ENCODE assay signal across 1 cellular context in genomic region chr6:155414049-155414448, GRCh38.
TF ChIP-seq lines count a peak whose summit lies in the region.

No MANE protein-coding gene starts in this region.

TF ChIP-seq in HepG2, 621 proteins besides CTCF, POLR2A, EP300 and RAD21 (continued from another document):
- TF ChIP-seq GRHL1 (CRISPR knock-in tag; conservative IDR thresholded peaks at IDR 0.05) = no peak
- TF ChIP-seq SMYD3 (CRISPR knock-in tag; IDR thresholded peaks at IDR 0.05) = 0 out of 2 replicates have a peak, but pooled peaks have one; percentile 44
- no peak for TF ChIP-seq ZNF512 (CRISPR knock-in tag; IDR thresholded peaks at IDR 0.05)
- no peak for TF ChIP-seq JUN (CRISPR knock-in tag; IDR thresholded peaks at IDR 0.05)
- TF ChIP-seq TCF7L2 (IDR thresholded peaks at IDR 0.05; ENCODE audit: low read depth, low read length) = peak; percentile 34; the same call in 1 of the 2 replicates
- no peak for TF ChIP-seq KMT2A (CRISPR knock-in tag; IDR thresholded peaks at IDR 0.05)
- TF ChIP-seq ESRRA (CRISPR knock-in tag; IDR thresholded peaks at IDR 0.05; ENCODE audit: low read depth) = no peak
- no peak for TF ChIP-seq HOXD1 (CRISPR knock-in tag; IDR thresholded peaks at IDR 0.05)
- TF ChIP-seq ZNF10 (CRISPR knock-in tag; IDR thresholded peaks at IDR 0.05; ENCODE audit: borderline replicate concordance, low read depth) = no peak
- 0 out of 2 replicates have a peak, but pooled peaks have one; percentile 12 for TF ChIP-seq FOSL2 (CRISPR knock-in tag; IDR thresholded peaks at IDR 0.05)
- no peak for TF ChIP-seq ATRX (CRISPR knock-in tag; IDR thresholded peaks at IDR 0.05; ENCODE audit: borderline replicate concordance)
- TF ChIP-seq, protein P1, sequence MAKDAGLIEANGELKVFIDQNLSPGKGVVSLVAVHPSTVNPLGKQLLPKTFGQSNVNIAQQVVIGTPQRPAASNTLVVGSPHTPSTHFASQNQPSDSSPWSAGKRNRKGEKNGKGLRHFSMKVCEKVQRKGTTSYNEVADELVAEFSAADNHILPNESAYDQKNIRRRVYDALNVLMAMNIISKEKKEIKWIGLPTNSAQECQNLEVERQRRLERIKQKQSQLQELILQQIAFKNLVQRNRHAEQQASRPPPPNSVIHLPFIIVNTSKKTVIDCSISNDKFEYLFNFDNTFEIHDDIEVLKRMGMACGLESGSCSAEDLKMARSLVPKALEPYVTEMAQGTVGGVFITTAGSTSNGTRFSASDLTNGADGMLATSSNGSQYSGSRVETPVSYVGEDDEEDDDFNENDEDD (CRISPR knock-in tag; IDR thresholded peaks at IDR 0.05; ENCODE audit: borderline replicate concordance) = peak; percentile 32; the same call in 1 of the 2 replicates
- peak; percentile 56 for TF ChIP-seq RCOR2 (CRISPR knock-in tag; IDR thresholded peaks at IDR 0.05)
- no peak for TF ChIP-seq MXD1 (CRISPR knock-in tag; IDR thresholded peaks at IDR 0.05)
- no peak for TF ChIP-seq PLRG1 (conservative IDR thresholded peaks at IDR 0.05)
- no peak for TF ChIP-seq DBP (CRISPR knock-in tag; IDR thresholded peaks at IDR 0.05; ENCODE audit: not compliant biosample characterization)
- TF ChIP-seq RARA (CRISPR knock-in tag; IDR thresholded peaks at IDR 0.05) = peak; percentile 29; the same call in 1 of the 2 replicates
- no peak for TF ChIP-seq BCL6 (CRISPR knock-in tag; IDR thresholded peaks at IDR 0.05)
- TF ChIP-seq PATZ1 (CRISPR knock-in tag; IDR thresholded peaks at IDR 0.05) = peak; percentile 85
- TF ChIP-seq KDM1A (CRISPR knock-in tag; IDR thresholded peaks at IDR 0.05) = 0 out of 2 replicates have a peak, but pooled peaks have one; percentile 36
TF ChIP-seq in HepG2: peak in this region for 63.
